Comparison of ENCODE assay signal across 1 cellular context in genomic region chr16:57532251-57532625, GRCh38.
TF ChIP-seq lines count a peak whose summit lies in the region.

No MANE protein-coding gene starts in this region.

TF ChIP-seq in HepG2, 621 proteins besides CTCF, POLR2A, EP300 and RAD21:
- peak; percentile 28; the same call in 1 of the 2 replicates for TF ChIP-seq ZFX (CRISPR knock-in tag; IDR thresholded peaks at IDR 0.05; ENCODE audit: low read depth)
- TF ChIP-seq ZBTB4 (CRISPR knock-in tag; IDR thresholded peaks at IDR 0.05; ENCODE audit: borderline replicate concordance): no peak
